ENCODE assay signal across 13 cellular contexts in the genomic region with DNA sequence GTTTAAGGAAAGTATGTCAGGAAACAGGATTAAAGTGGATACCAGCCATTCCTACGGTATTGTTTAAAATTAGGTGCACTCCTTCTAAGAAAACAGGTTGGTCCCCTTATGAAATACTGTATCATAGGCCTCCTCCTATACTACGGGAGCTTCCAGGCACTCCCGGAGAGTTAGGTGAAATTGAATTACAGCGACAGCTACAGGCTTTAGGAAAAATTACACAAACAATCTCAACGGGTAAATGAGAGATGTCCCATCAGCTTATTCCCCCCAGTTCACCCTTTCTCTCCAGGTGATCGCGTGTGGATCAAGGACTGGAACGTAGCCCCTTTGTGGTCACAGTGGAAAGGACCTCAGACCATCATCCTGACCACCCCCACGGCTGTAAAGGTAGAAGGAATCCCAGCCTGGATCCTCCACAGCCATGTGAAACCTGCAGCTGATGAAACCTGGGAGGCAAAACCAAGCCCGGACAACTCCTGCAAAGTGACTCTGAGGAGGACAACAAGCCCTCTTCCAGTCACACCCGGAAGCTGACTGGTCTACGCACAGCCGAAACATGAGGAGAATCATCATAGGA. TPM values are rescaled to one million over a fixed set of nuclear protein-coding genes. Genes with fewer than 3 reads are reported as not detected.
DNase-seq lines count a peak whose midpoint lies in the region; ATAC-seq and TF ChIP-seq lines count a peak whose summit lies in the region.
"Had no signal": no experiment of that assay in that cellular context is flagged by ENCODE, and none has a peak within 500 bp of the region (broad histone marks: within the 10 kb centered on the region; RNA-seq: fewer than 3 reads in every experiment).

No MANE protein-coding gene starts in this region.

- H3K36me3 ChIP-seq in left ventricle myocardium inferior (no peaks in the 10 kb centered on the region), left lung (no peaks in the 10 kb centered on the region)
- H3K36me3 ChIP-seq: BLaER1, pancreas had no signal

- no peak overlapping the region for H3K27ac ChIP-seq in left ventricle myocardium inferior (replicated peaks)
- H3K27ac ChIP-seq in left lung, result no peak overlapping the region
- H3K27ac ChIP-seq: BLaER1, epithelial cell of prostate, pancreas had no signal

- H3K4me1 ChIP-seq in left ventricle myocardium inferior, result no peaks in the 10 kb centered on the region
- no peaks in the 10 kb centered on the region for H3K4me1 ChIP-seq in left lung
- H3K4me1 ChIP-seq: BLaER1, pancreas had no signal

- no peaks in the 10 kb centered on the region for H3K9me3 ChIP-seq in left ventricle myocardium inferior (replicated peaks)
- no peaks in the 10 kb centered on the region for H3K9me3 ChIP-seq in left lung
- H3K9me3 ChIP-seq: pancreas had no signal

- ATAC-seq in Right ventricle myocardium inferior (no peak), left lung (no peak), HG02870 (IDR thresholded peaks at IDR 0.05; ENCODE audit: unreplicated experiment) (no peak), HG02852 (IDR thresholded peaks at IDR 0.05; ENCODE audit: unreplicated experiment) (no peak)
- ATAC-seq: pancreas had no signal

- H3K27me3 ChIP-seq in left ventricle myocardium inferior (ENCODE audit: low read depth) (peaks cover 17% of the 10 kb centered on the region), left lung (no peaks in the 10 kb centered on the region)
- H3K27me3 ChIP-seq: BLaER1, pancreas had no signal

- no peak for DNase-seq in left ventricle myocardium inferior
- DNase-seq in Right ventricle myocardium inferior (ENCODE audit: missing footprints), result no peak
- peak; percentile 41 for DNase-seq in SK-N-DZ (ENCODE audit: low spot score)
- peak; percentile 9 for DNase-seq in iPS-NIHi11 (ENCODE audit: low spot score)
- no peak for DNase-seq in left lung
- no peak for DNase-seq in HPDE6-E6E7 (ENCODE audit: extremely low spot score)
- DNase-seq: NCI-H1105 treated with DMSO at 0.1 percent for 48 hours; pancreas; stimulated activated CD4-positive, alpha-beta T cell treated with anti-CD3 and anti-CD28 coated beads, Interleukin-4, amount 100 ng/mL, for 4 hours had no signal

- H3K4me3 ChIP-seq in left ventricle myocardium inferior (no peak overlapping the region), left lung (no peak overlapping the region)
- H3K4me3 ChIP-seq: BLaER1, pancreas had no signal

- intact Hi-C loops in left ventricle myocardium inferior (cut with micrococcal nuclease) (no loop called here), Right ventricle myocardium inferior (cut with DNase I) (no loop called here), left lung (cut with DNase I) (no loop called here)

- TF ChIP-seq CTCF in left ventricle myocardium inferior (IDR thresholded peaks at IDR 0.05; ENCODE audit: borderline replicate concordance), result peak; percentile 35
- no peak for TF ChIP-seq CTCF in left lung (IDR thresholded peaks at IDR 0.05)

RNA-seq across cellular contexts. Expression of a gene that starts 25.1 kb away (rescaled TPM):
- 468 TPM for total RNA-seq in left ventricle myocardium inferior
- total RNA-seq in Right ventricle myocardium inferior, result 383 TPM
- polyA plus RNA-seq in SK-N-DZ (2014; cell fraction: cytosol; rRNA removed), result 222 and 226 TPM in 2 replicates
- 106 and 117 TPM in 2 replicates for polyA plus RNA-seq in SK-N-DZ (2014; cell fraction: nucleus; rRNA removed)
- total RNA-seq in left lung, result 100 to 1,000 TPM; 130 to 151 TPM

RNA-seq across cellular contexts. Expression of a gene that starts 59.4 kb away (rescaled TPM):
- not detected for total RNA-seq in left ventricle myocardium inferior
- total RNA-seq in Right ventricle myocardium inferior, result not detected
- polyA plus RNA-seq in SK-N-DZ (2014; cell fraction: cytosol; rRNA removed), result not detected in 2 replicates
- not detected in 2 replicates for polyA plus RNA-seq in SK-N-DZ (2014; cell fraction: nucleus; rRNA removed)
- total RNA-seq in left lung, result not detected

Comparison
In these comparisons a context has a peak if more than half of its experiments do, and no peak if none do; other contexts are left out.
1. DNase-seq: peak in SK-N-DZ (single experiment) and iPS-NIHi11 (single experiment); none in left ventricle myocardium inferior (single experiment), Right ventricle myocardium inferior (single experiment), left lung (0 of 2) and HPDE6-E6E7 (single experiment).